In the genomic region with DNA sequence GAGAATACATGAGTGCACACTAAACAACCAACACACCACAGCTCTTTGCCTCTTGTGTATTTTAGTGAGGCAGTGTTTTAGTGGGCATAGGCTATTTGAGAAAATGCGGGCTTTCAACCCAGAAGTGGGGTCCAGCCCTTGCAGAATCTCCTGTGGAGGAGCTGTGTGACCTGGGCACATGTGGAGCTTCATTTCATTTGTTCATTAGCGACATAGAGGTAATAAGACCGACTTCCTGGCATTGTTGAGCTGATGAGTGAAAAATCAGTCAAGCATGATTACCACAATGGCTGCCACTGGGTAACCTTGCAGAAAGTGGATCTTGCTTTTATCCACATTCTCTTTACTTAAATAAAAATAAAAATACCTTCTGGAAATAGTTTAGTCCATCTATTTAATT, we compare ENCODE assay signal across 21 cellular contexts.
DNase-seq lines count a peak whose midpoint lies in the region; TF ChIP-seq lines count a peak whose summit lies in the region.
"Had no signal": no experiment of that assay in that cellular context is flagged by ENCODE, and none has a peak within 500 bp of the region (broad histone marks: within the 10 kb centered on the region; RNA-seq: fewer than 3 reads in every experiment).

No MANE protein-coding gene starts in this region.

- H3K27me3 ChIP-seq in BLaER1 treated with 17β-estradiol and CSF1 and Interleukin-3, amounts not matched to agents 10 nM and 100 nM: no peaks in the 10 kb centered on the region
- H3K27me3 ChIP-seq in OCI-LY3 (ENCODE audit: low read depth, low read length): no peaks in the 10 kb centered on the region
- H3K27me3 ChIP-seq in esophagus muscularis mucosa: peaks cover 0 to 8% (median 0%) of the 10 kb centered on the region in 4 donors
- no peaks in the 10 kb centered on the region for H3K27me3 ChIP-seq in transverse colon
- H3K27me3 ChIP-seq: BE2C had no signal

- no peak for TF ChIP-seq POLR2A in esophagus muscularis mucosa (IDR thresholded peaks at IDR 0.05; ENCODE audit: low read depth)
- no peak for TF ChIP-seq POLR2A in transverse colon (IDR thresholded peaks at IDR 0.05)

- no peaks in the 10 kb centered on the region for H4K20me1 ChIP-seq in BLaER1 treated with 17β-estradiol and CSF1 and Interleukin-3, amounts not matched to agents 10 nM and 100 nM
- no peaks in the 10 kb centered on the region for H4K20me1 ChIP-seq in OCI-LY3 (ENCODE audit: insufficient read depth, low read length)

- WGBS in esophagus muscularis mucosa: 79% methylated on average over 3 of the region's 3 CpGs
- WGBS in transverse colon (ENCODE audit: low coverage in 1 of 2), 2 donors: 75 to 100% methylated on average over 1 to 3 of the region's 3 CpGs

- H3K27me3 Mint-ChIP-seq in activated T-cell treated with anti-CD3 and anti-CD28 coated beads, Interleukin-2, amount 50 U/mL, for 24 hours: no peaks in the 10 kb centered on the region

- no peak overlapping the region for H3K4me3 ChIP-seq in BLaER1 treated with 17β-estradiol and CSF1 and Interleukin-3, amounts not matched to agents 10 nM and 100 nM
- H3K4me3 ChIP-seq in OCI-LY3 (ENCODE audit: low read length) (no peak overlapping the region), esophagus muscularis mucosa (no peak overlapping the region), transverse colon (no peak overlapping the region)
- H3K4me3 ChIP-seq: A549, HAP-1 had no signal

- peak overlapping the region; percentile 31 to 79 (median 65) for H3K4me2 ChIP-seq in BLaER1 treated with 17β-estradiol and CSF1 and Interleukin-3, amounts not matched to agents 10 nM and 100 nM
- H3K4me2 ChIP-seq in OCI-LY3 (ENCODE audit: low read length): no peak overlapping the region
- H3K4me2 ChIP-seq: A549 had no signal

- no peak overlapping the region for H3K4me3 Mint-ChIP-seq in activated T-cell treated with anti-CD3 and anti-CD28 coated beads, Interleukin-2, amount 50 U/mL, for 24 hours
- H3K4me3 Mint-ChIP-seq: CD4-positive, CD25-positive, alpha-beta regulatory T cell; CD8-positive, alpha-beta T cell; HFFc6 had no signal

- DNase-seq in esophagus muscularis mucosa (ENCODE audit: extremely low spot score) (peak; percentile 55), renal cortical epithelial cell (ENCODE audit: low read depth) (peak; percentile 66), transverse colon (no peak), foreskin melanocyte (no peak)
- no peak for DNase-seq in activated T-cell treated with anti-CD3 and anti-CD28 coated beads, Interleukin-2, amount 50 U/mL, for 24 hours
- DNase-seq: 8988T; ACHN; AML-193; BE2C; Caco-2; CD4-positive, CD25-positive, alpha-beta regulatory T cell; CD8-positive, alpha-beta T cell; DMS153; DND-41; GOT3; HFFc6 had no signal

- no peak for TF ChIP-seq CTCF in OCI-LY3 (IDR thresholded peaks at IDR 0.05; ENCODE audit: low read depth, low read length)
- TF ChIP-seq CTCF in esophagus muscularis mucosa (IDR thresholded peaks at IDR 0.05): no peak
- no peak for TF ChIP-seq CTCF in transverse colon (IDR thresholded peaks at IDR 0.05)

- intact Hi-C loops in esophagus muscularis mucosa (cut with DNase I) (no loop called here), transverse colon (cut with DNase I; ENCODE audit: low total_unique reads) (no loop called here)

- H3K79me2 ChIP-seq in OCI-LY3 (ENCODE audit: low read length): no peaks in the 10 kb centered on the region

- peaks cover 39% of the 10 kb centered on the region for H3K4me1 Mint-ChIP-seq in activated T-cell treated with anti-CD3 and anti-CD28 coated beads, Interleukin-2, amount 50 U/mL, for 24 hours (ENCODE audit: low read depth)

- H2AFZ ChIP-seq in OCI-LY3 (ENCODE audit: low read depth, low read length): peak overlapping the region; percentile 90; the same call in 1 of the 2 replicates

- no peaks in the 10 kb centered on the region for H3K36me3 ChIP-seq in BLaER1 treated with 17β-estradiol and CSF1 and Interleukin-3, amounts not matched to agents 10 nM and 100 nM
- H3K36me3 ChIP-seq in OCI-LY3 (replicated peaks; ENCODE audit: low read depth, low read length): no peaks in the 10 kb centered on the region
- H3K36me3 ChIP-seq in esophagus muscularis mucosa: no peaks in the 10 kb centered on the region
- H3K36me3 ChIP-seq in transverse colon: no peaks in the 10 kb centered on the region
- H3K36me3 ChIP-seq: BE2C, HAP-1 had no signal

- no peak overlapping the region for H3K27ac Mint-ChIP-seq in activated T-cell treated with anti-CD3 and anti-CD28 coated beads, Interleukin-2, amount 50 U/mL, for 24 hours
- H3K27ac Mint-ChIP-seq: CD8-positive, alpha-beta T cell; HFFc6 had no signal

- H3K9me3 Mint-ChIP-seq in activated T-cell treated with anti-CD3 and anti-CD28 coated beads, Interleukin-2, amount 50 U/mL, for 24 hours: no peaks in the 10 kb centered on the region
- H3K9me3 Mint-ChIP-seq: CD8-positive, alpha-beta T cell had no signal

- H3K36me3 Mint-ChIP-seq in activated T-cell treated with anti-CD3 and anti-CD28 coated beads, Interleukin-2, amount 50 U/mL, for 24 hours (ENCODE audit: low read depth): no peaks in the 10 kb centered on the region
- H3K36me3 Mint-ChIP-seq: CD8-positive, alpha-beta T cell had no signal

- no peaks in the 10 kb centered on the region; a peak in 1 of 22 replicates for H3K9me3 ChIP-seq in BLaER1 treated with 17β-estradiol and CSF1 and Interleukin-3, amounts not matched to agents 10 nM and 100 nM (replicated peaks in 1 of 11)
- H3K9me3 ChIP-seq in OCI-LY3 (ENCODE audit: insufficient read depth, low read length) (no peaks in the 10 kb centered on the region), esophagus muscularis mucosa (no peaks in the 10 kb centered on the region), transverse colon (no peaks in the 10 kb centered on the region)
- H3K9me3 ChIP-seq: A549, BE2C, Caco-2, HAP-1 had no signal

- TF ChIP-seq EP300 in esophagus muscularis mucosa (IDR thresholded peaks at IDR 0.05): no peak
- TF ChIP-seq EP300 in transverse colon (IDR thresholded peaks at IDR 0.05; ENCODE audit: low read depth): no peak

- peaks cover 14 to 19% (median 16%) of the 10 kb centered on the region in 10 experiments for H3K4me1 ChIP-seq in BLaER1 treated with 17β-estradiol and CSF1 and Interleukin-3, amounts not matched to agents 10 nM and 100 nM
- peaks cover 9% of the 10 kb centered on the region; the same call in 1 of the 2 replicates for H3K4me1 ChIP-seq in OCI-LY3 (ENCODE audit: low read length)
- no peaks in the 10 kb centered on the region for H3K4me1 ChIP-seq in esophagus muscularis mucosa
- H3K4me1 ChIP-seq in transverse colon: no peaks in the 10 kb centered on the region
- H3K4me1 ChIP-seq: A549, BE2C, Caco-2, HAP-1 had no signal

- H3K27ac ChIP-seq in BLaER1 treated with 17β-estradiol and CSF1 and Interleukin-3, amounts not matched to agents 10 nM and 100 nM: peak overlapping the region in 7 of 11 experiments; percentile 2 to 63 (median 49); a peak in 9 of 22 replicates
- no peak overlapping the region for H3K27ac ChIP-seq in OCI-LY3 (ENCODE audit: low read length)
- no peak overlapping the region for H3K27ac ChIP-seq in esophagus muscularis mucosa (replicated peaks in 1 of 4)
- no peak overlapping the region for H3K27ac ChIP-seq in transverse colon
- H3K27ac ChIP-seq: A549, C4-2B had no signal

- in situ Hi-C loops in transverse colon (cut with MboI; ENCODE audit: low pct_ligation_motif_present in 1 of 4, low pct_unique_long_range_greater_than_20kb in 1 of 4, low sequenced_read_pairs in 3 of 4): no loop called here

- H3K9ac ChIP-seq in BLaER1 treated with 17β-estradiol and CSF1 and Interleukin-3, amounts not matched to agents 10 nM and 100 nM: peak overlapping the region in 1 of 11 experiments; percentile 10; a peak in 1 of 22 replicates
- no peak overlapping the region for H3K9ac ChIP-seq in OCI-LY3 (ENCODE audit: low read length)

Comparison
In these comparisons a context has a peak if more than half of its experiments do, and no peak if none do; other contexts are left out.
1. H3K27ac ChIP-seq: peak in BLaER1 treated with 17β-estradiol and CSF1 and Interleukin-3, amounts not matched to agents 10 nM and 100 nM (7 of 11); none in OCI-LY3 (single experiment), esophagus muscularis mucosa (0 of 4) and transverse colon (0 of 4).
2. DNase-seq: peak in esophagus muscularis mucosa (single experiment) and renal cortical epithelial cell (single experiment); none in transverse colon (single experiment), activated T-cell treated with anti-CD3 and anti-CD28 coated beads, Interleukin-2, amount 50 U/mL, for 24 hours (single experiment) and foreskin melanocyte (single experiment).